Comparison of ENCODE assay signal across 32 cellular contexts in genomic region chr2:119520696-119521436, GRCh38. TPM values are rescaled to one million over a fixed set of nuclear protein-coding genes. Genes with fewer than 3 reads are reported as not detected.
A peak's percentile ranks its signal among the peaks of the same experiment; 100 is the strongest.
DNase-seq lines count a peak whose midpoint lies in the region; ATAC-seq lines count a peak whose summit lies in the region.
"Had no signal": no experiment of that assay in that cellular context is flagged by ENCODE, and none has a peak within 500 bp of the region (broad histone marks: within the 10 kb centered on the region; RNA-seq: fewer than 3 reads in every experiment).

No MANE protein-coding gene starts in this region.

- H3K4me1 Mint-ChIP-seq in activated naive CD8-positive, alpha-beta T cell treated with anti-CD3 and anti-CD28 coated beads for 36 hours = no peaks in the 10 kb centered on the region
- H3K4me1 Mint-ChIP-seq: CD4-positive, alpha-beta memory T cell; naive B cell had no signal

- no peak overlapping the region for H3K4me3 Mint-ChIP-seq in activated naive CD8-positive, alpha-beta T cell treated with anti-CD3 and anti-CD28 coated beads for 36 hours
- H3K4me3 Mint-ChIP-seq: CD4-positive, alpha-beta memory T cell; mesothelial cell of epicardium; naive B cell; stimulated activated naive CD8-positive, alpha-beta T cell treated with anti-CD3 and anti-CD28 coated beads, Interleukin-15, Interleukin-2, amounts not matched to agents 100 ng/mL and 50 ng/mL, for 24 hours had no signal

- peak in 2 of 3 experiments; percentile 13 to 36 for DNase-seq in NCI-H1417 (lab: John Stamatoyannopoulos, UW)
- DNase-seq in NCI-H1417 treated with DMSO at 0.1 percent for 48 hours (lab: John Stamatoyannopoulos, UW) = no peak
- peak; percentile 9 for DNase-seq in DMS79 (lab: John Stamatoyannopoulos, UW)
- peak; percentile 15 for DNase-seq in NCI-H345 (lab: John Stamatoyannopoulos, UW)
- DNase-seq in kidney tubule cell (ENCODE audit: low spot score) = peak; percentile 53
- DNase-seq in stimulated activated CD4-positive, alpha-beta T cell treated with anti-CD3 and anti-CD28 coated beads, Interleukin-4, amount 100 ng/mL, for 4 hours = no peak
- DNase-seq in activated naive CD8-positive, alpha-beta T cell treated with anti-CD3 and anti-CD28 coated beads for 36 hours = no peak
- DNase-seq: activated CD4-positive, alpha-beta T cell treated with anti-CD3 and anti-CD28 coated beads, Interleukin-2, amount 50 U/mL, for 1 hour; activated T-cell treated with anti-CD3 and anti-CD28 coated beads, Interleukin-2, amount 50 U/mL, for 48 hours; AML-193; CD4-positive, alpha-beta memory T cell; DMS153; GDM1; islet precursor cell; naive B cell; NCI-H1694; NCI-H446 treated with DMSO at 0.1 percent for 48 hours; nucleus accumbens; Peyer's patch; SIG-M5; SW 1271; T-helper 9 cell; thyroid gland had no signal

- peaks cover 50% of the 10 kb centered on the region for H3K27me3 Mint-ChIP-seq in activated naive CD8-positive, alpha-beta T cell treated with anti-CD3 and anti-CD28 coated beads for 36 hours

- no peaks in the 10 kb centered on the region for H3K9me3 Mint-ChIP-seq in activated naive CD8-positive, alpha-beta T cell treated with anti-CD3 and anti-CD28 coated beads for 36 hours
- H3K9me3 Mint-ChIP-seq: stimulated activated naive CD8-positive, alpha-beta T cell treated with anti-CD3 and anti-CD28 coated beads, Interleukin-15, Interleukin-2, amounts not matched to agents 100 ng/mL and 50 ng/mL, for 24 hours had no signal

- no peak for ATAC-seq in HG03159 (IDR thresholded peaks at IDR 0.05; ENCODE audit: unreplicated experiment)

- no peaks in the 10 kb centered on the region for H3K36me3 Mint-ChIP-seq in activated naive CD8-positive, alpha-beta T cell treated with anti-CD3 and anti-CD28 coated beads for 36 hours
- H3K36me3 Mint-ChIP-seq: CD4-positive, alpha-beta memory T cell; mesothelial cell of epicardium had no signal

- H3K27ac Mint-ChIP-seq in activated naive CD8-positive, alpha-beta T cell treated with anti-CD3 and anti-CD28 coated beads for 36 hours = no peak overlapping the region
- H3K27ac Mint-ChIP-seq: CD4-positive, alpha-beta memory T cell; mesothelial cell of epicardium; naive B cell; stimulated activated naive CD8-positive, alpha-beta T cell treated with anti-CD3 and anti-CD28 coated beads, Interleukin-15, Interleukin-2, amounts not matched to agents 100 ng/mL and 50 ng/mL, for 24 hours had no signal

RNA-seq across cellular contexts. Expression of gene SCTR, which starts 3.4 kb away (rescaled TPM):
- not detected for total RNA-seq in activated naive CD8-positive, alpha-beta T cell treated with anti-CD3 and anti-CD28 coated beads for 36 hours
- total RNA-seq: A172; CD4-positive, alpha-beta memory T cell; dermis microvascular lymphatic vessel endothelial cell; glomerular endothelial cell; H1; pulmonary artery endothelial cell; skeletal muscle tissue; thyroid gland had no signal

RNA-seq across cellular contexts. Expression of gene CFAP221, which starts 23.4 kb away (rescaled TPM):
- total RNA-seq in activated naive CD8-positive, alpha-beta T cell treated with anti-CD3 and anti-CD28 coated beads for 36 hours = not detected
- total RNA-seq: CD4-positive, alpha-beta memory T cell; dermis microvascular lymphatic vessel endothelial cell; pulmonary artery endothelial cell had no signal

Comparison
In these comparisons a context has a peak if more than half of its experiments do, and no peak if none do; other contexts are left out.
1. DNase-seq: peak in NCI-H1417 (2 of 3), DMS79 (single experiment), NCI-H345 (single experiment) and kidney tubule cell (single experiment); none in NCI-H1417 treated with DMSO at 0.1 percent for 48 hours (single experiment), stimulated activated CD4-positive, alpha-beta T cell treated with anti-CD3 and anti-CD28 coated beads, Interleukin-4, amount 100 ng/mL, for 4 hours (0 of 2) and activated naive CD8-positive, alpha-beta T cell treated with anti-CD3 and anti-CD28 coated beads for 36 hours (single experiment).